In the genomic region with DNA sequence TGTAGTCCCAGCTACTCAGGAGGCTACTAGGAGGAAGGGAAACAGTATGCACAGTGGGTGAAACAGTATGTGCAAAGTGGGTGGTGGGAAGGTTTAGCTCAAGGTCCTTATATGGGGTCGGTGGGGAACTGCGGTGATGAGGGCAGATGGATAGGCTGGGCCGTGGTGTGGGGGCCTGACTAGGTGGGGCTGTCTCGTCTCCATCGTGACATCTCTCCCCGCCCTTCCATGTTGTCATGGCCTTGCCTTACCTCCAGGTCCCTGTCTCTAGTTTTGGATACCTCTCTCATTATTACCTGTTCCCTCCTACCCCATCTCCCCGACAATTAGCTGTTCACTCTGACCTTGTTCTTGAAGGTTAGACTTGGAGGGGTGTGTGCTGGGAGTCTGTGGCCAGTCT, we compare ENCODE assay signal across 20 cellular contexts. TPM values are rescaled to one million over a fixed set of nuclear protein-coding genes. Genes with fewer than 3 reads are reported as not detected.
DNase-seq lines count a peak whose midpoint lies in the region; ATAC-seq and TF ChIP-seq lines count a peak whose summit lies in the region.
"Had no signal": no experiment of that assay in that cellular context is flagged by ENCODE, and none has a peak within 500 bp of the region (broad histone marks: within the 10 kb centered on the region; RNA-seq: fewer than 3 reads in every experiment).

No MANE protein-coding gene starts in this region.

- TF ChIP-seq POLR2A in tibial nerve (IDR thresholded peaks at IDR 0.05), result no peak

- TF ChIP-seq CTCF in tibial nerve (IDR thresholded peaks at IDR 0.05) (no peak), hepatocyte (IDR thresholded peaks at IDR 0.05; ENCODE audit: poor library complexity) (no peak)

- intact Hi-C loops in Right ventricle myocardium inferior (cut with DNase I), result no loop called here
- intact Hi-C loops in left ventricle myocardium superior (cut with micrococcal nuclease), result no loop called here
- intact Hi-C loops in activated T-helper 1 cell treated with anti-CD3 and anti-CD28 coated beads, Interleukin-12 subunit alpha, Interleukin-12 subunit beta, Interleukin-2, Interleukin-4 antibody, amounts not matched to agents 30 ng/mL and 10 ng/mL and 1 ng/mL, durations not matched to agents 14 hours and 24 hours and 36 hours (cut with micrococcal nuclease), result no loop called here

- DNase-seq in Right ventricle myocardium inferior (ENCODE audit: missing footprints) (peak; percentile 16), left ventricle myocardium superior (no peak), naive B cell (no peak), tibial nerve (ENCODE audit: low spot score in 2 of 2) (no peak), hepatocyte (ENCODE audit: low spot score) (no peak)
- DNase-seq in activated T-helper 1 cell treated with anti-CD3 and anti-CD28 coated beads, Interleukin-12 subunit alpha, Interleukin-12 subunit beta, Interleukin-2, Interleukin-4 antibody, amounts not matched to agents 30 ng/mL and 10 ng/mL and 1 ng/mL, durations not matched to agents 14 hours and 24 hours and 36 hours (ENCODE audit: low spot score), result no peak
- DNase-seq: 8988T, DMS79, Karpas-422, MV-4-11, NCI-H1694, NCI-H2081 treated with DMSO at 0.1 percent for 48 hours, NCI-H446 treated with DMSO at 0.1 percent for 48 hours, NCI-H526 treated with DMSO at 0.1 percent for 48 hours, OCI-M1 had no signal

- H3K9me3 ChIP-seq in tibial nerve (no peaks in the 10 kb centered on the region), hepatocyte (ENCODE audit: low read depth) (no peaks in the 10 kb centered on the region)

- H3K27ac ChIP-seq in tibial nerve (peak overlapping the region in 3 of 4 donors; percentile 81 to 99 (median 83)), hepatocyte (no peak overlapping the region)

- H3K4me1 ChIP-seq in tibial nerve (peaks cover 0 to 70% (median 41%) of the 10 kb centered on the region in 4 donors), hepatocyte (ENCODE audit: insufficient read depth) (peaks cover 8% of the 10 kb centered on the region)

- H2AFZ ChIP-seq in hepatocyte, result no peak overlapping the region

- WGBS in tibial nerve, 2 donors, result 90 to 96% methylated on average over 7 of the region's 7 CpGs
- WGBS in hepatocyte (ENCODE audit: low lambda C conversion rate, missing lambda C conversion rate), result 98% methylated on average over 7 of the region's 7 CpGs

- no peaks in the 10 kb centered on the region for H3K9me2 ChIP-seq in hepatocyte (replicated peaks; ENCODE audit: insufficient read depth)

- H3K36me3 ChIP-seq in tibial nerve (no peaks in the 10 kb centered on the region), hepatocyte (replicated peaks; ENCODE audit: insufficient read depth, low read depth) (no peaks in the 10 kb centered on the region)

- peaks cover 38% of the 10 kb centered on the region for H3K4me1 Mint-ChIP-seq in activated T-helper 1 cell treated with anti-CD3 and anti-CD28 coated beads, Interleukin-12 subunit alpha, Interleukin-12 subunit beta, Interleukin-2, Interleukin-4 antibody, amounts not matched to agents 30 ng/mL and 10 ng/mL and 1 ng/mL, durations not matched to agents 14 hours and 24 hours and 36 hours (ENCODE audit: low read depth)
- H3K4me1 Mint-ChIP-seq in naive B cell, result peaks cover 42 to 67% (median 61%) of the 10 kb centered on the region in 3 donors

- TF ChIP-seq EP300 in tibial nerve (IDR thresholded peaks at IDR 0.05), result no peak

- no peak overlapping the region for H3K4me3 Mint-ChIP-seq in activated T-helper 1 cell treated with anti-CD3 and anti-CD28 coated beads, Interleukin-12 subunit alpha, Interleukin-12 subunit beta, Interleukin-2, Interleukin-4 antibody, amounts not matched to agents 30 ng/mL and 10 ng/mL and 1 ng/mL, durations not matched to agents 14 hours and 24 hours and 36 hours
- peak overlapping the region in 3 of 8 donors; percentile 33 to 69 (median 49) for H3K4me3 Mint-ChIP-seq in naive B cell

- H3K36me3 Mint-ChIP-seq in activated T-helper 1 cell treated with anti-CD3 and anti-CD28 coated beads, Interleukin-12 subunit alpha, Interleukin-12 subunit beta, Interleukin-2, Interleukin-4 antibody, amounts not matched to agents 30 ng/mL and 10 ng/mL and 1 ng/mL, durations not matched to agents 14 hours and 24 hours and 36 hours (ENCODE audit: low read depth), result peaks cover 6% of the 10 kb centered on the region
- H3K36me3 Mint-ChIP-seq in naive B cell, result no peaks in the 10 kb centered on the region

- H4K20me1 ChIP-seq in hepatocyte (ENCODE audit: insufficient read depth, poor library complexity, severe bottlenecking), result no peaks in the 10 kb centered on the region

- H3K27ac Mint-ChIP-seq in activated T-helper 1 cell treated with anti-CD3 and anti-CD28 coated beads, Interleukin-12 subunit alpha, Interleukin-12 subunit beta, Interleukin-2, Interleukin-4 antibody, amounts not matched to agents 30 ng/mL and 10 ng/mL and 1 ng/mL, durations not matched to agents 14 hours and 24 hours and 36 hours, result peak overlapping the region; percentile 35
- H3K27ac Mint-ChIP-seq in naive B cell, result peak overlapping the region in 5 of 6 donors; percentile 42 to 66 (median 58)

- H3K27me3 ChIP-seq in tibial nerve (no peaks in the 10 kb centered on the region), hepatocyte (no peaks in the 10 kb centered on the region)

- H3K79me2 ChIP-seq in hepatocyte, result no peaks in the 10 kb centered on the region

- no peak overlapping the region for H3K4me2 ChIP-seq in hepatocyte

- no peak overlapping the region for H3K4me3 ChIP-seq in tibial nerve
- no peak overlapping the region for H3K4me3 ChIP-seq in hepatocyte

- no peaks in the 10 kb centered on the region for H3K9me3 Mint-ChIP-seq in activated T-helper 1 cell treated with anti-CD3 and anti-CD28 coated beads, Interleukin-12 subunit alpha, Interleukin-12 subunit beta, Interleukin-2, Interleukin-4 antibody, amounts not matched to agents 30 ng/mL and 10 ng/mL and 1 ng/mL, durations not matched to agents 14 hours and 24 hours and 36 hours
- no peaks in the 10 kb centered on the region for H3K9me3 Mint-ChIP-seq in naive B cell

- ATAC-seq in Right ventricle myocardium inferior, result no peak
- ATAC-seq in left ventricle myocardium superior, result no peak
- ATAC-seq in naive B cell (ENCODE audit: low read depth in 2 of 2), result no peak
- ATAC-seq in activated CD4-positive, CD25-positive, alpha-beta regulatory T cell treated with anti-CD3 and anti-CD28 coated beads, Interleukin-2, amount 50 U/mL, for 24 hours, result no peak
- ATAC-seq in HG02885 (IDR thresholded peaks at IDR 0.05; ENCODE audit: poor library complexity, unreplicated experiment), result no peak
- ATAC-seq: HCT116 had no signal

- no peaks in the 10 kb centered on the region for H3K27me3 Mint-ChIP-seq in activated T-helper 1 cell treated with anti-CD3 and anti-CD28 coated beads, Interleukin-12 subunit alpha, Interleukin-12 subunit beta, Interleukin-2, Interleukin-4 antibody, amounts not matched to agents 30 ng/mL and 10 ng/mL and 1 ng/mL, durations not matched to agents 14 hours and 24 hours and 36 hours (ENCODE audit: insufficient read depth)
- H3K27me3 Mint-ChIP-seq in naive B cell, result no peaks in the 10 kb centered on the region

RNA-seq across cellular contexts. Expression of gene NR4A1, which starts 4.4 kb away (rescaled TPM):
- total RNA-seq in Right ventricle myocardium inferior (40.6 TPM), left ventricle myocardium superior (58.9 TPM), tibial nerve (1,000 to 10,000 TPM in 1 of 4 donors, 100 to 1,000 TPM in 3; 390 to 1,252 (median 718) TPM), hepatocyte (39.2 and 59.2 TPM in 2 replicates)
- total RNA-seq in activated T-helper 1 cell treated with anti-CD3 and anti-CD28 coated beads, Interleukin-12 subunit alpha, Interleukin-12 subunit beta, Interleukin-2, Interleukin-4 antibody, amounts not matched to agents 30 ng/mL and 10 ng/mL and 1 ng/mL, durations not matched to agents 14 hours and 24 hours and 36 hours, result 52.7 and 60.3 TPM in 2 replicates
- polyA plus RNA-seq in naive B cell (ENCODE audit: low read depth in 6 of 6) (10 to 100 TPM in 4 of 6 donors, 1 to 10 TPM in 2; 6.7 to 24.9 (median 12.6) TPM), hepatocyte (131 and 165 TPM in 2 replicates)

RNA-seq across cellular contexts. Expression of gene ATG101, which starts 22.9 kb away (rescaled TPM):
- total RNA-seq in Right ventricle myocardium inferior (24.9 TPM), left ventricle myocardium superior (26.5 TPM), tibial nerve (10 to 100 TPM; 32.6 to 49.6 (median 37.5) TPM), hepatocyte (55.9 and 61.6 TPM in 2 replicates)
- 56.2 and 63.3 TPM in 2 replicates for total RNA-seq in activated T-helper 1 cell treated with anti-CD3 and anti-CD28 coated beads, Interleukin-12 subunit alpha, Interleukin-12 subunit beta, Interleukin-2, Interleukin-4 antibody, amounts not matched to agents 30 ng/mL and 10 ng/mL and 1 ng/mL, durations not matched to agents 14 hours and 24 hours and 36 hours
- polyA plus RNA-seq in naive B cell (ENCODE audit: low read depth in 6 of 6) (10 to 100 TPM; 20.1 to 35.5 (median 24.4) TPM), hepatocyte (52.0 and 57.7 TPM in 2 replicates)

RNA-seq across cellular contexts. Expression of gene SMIM41, which starts 32.6 kb away (rescaled TPM):
- total RNA-seq in Right ventricle myocardium inferior (0.16 TPM), left ventricle myocardium superior (not detected), tibial nerve (10 to 100 TPM; 16.5 to 78.7 (median 39.3) TPM), hepatocyte (not detected in 2 replicates)
- 0.44 TPM in 1 of 2 replicates, not detected in the other for total RNA-seq in activated T-helper 1 cell treated with anti-CD3 and anti-CD28 coated beads, Interleukin-12 subunit alpha, Interleukin-12 subunit beta, Interleukin-2, Interleukin-4 antibody, amounts not matched to agents 30 ng/mL and 10 ng/mL and 1 ng/mL, durations not matched to agents 14 hours and 24 hours and 36 hours
- polyA plus RNA-seq in naive B cell (ENCODE audit: low read depth in 6 of 6) (not detected), hepatocyte (0.15 TPM in 1 of 2 replicates, not detected in the other)
- total RNA-seq: M059J had no signal
- polyA plus RNA-seq: AG04450 had no signal

RNA-seq across cellular contexts. Expression of gene TAMALIN, which starts 40.1 kb away (rescaled TPM):
- total RNA-seq in Right ventricle myocardium inferior (20.3 TPM), left ventricle myocardium superior (22.2 TPM), tibial nerve (10 to 100 TPM; 30.6 to 54.0 (median 37.8) TPM), hepatocyte (4.0 and 8.0 TPM in 2 replicates)
- total RNA-seq in activated T-helper 1 cell treated with anti-CD3 and anti-CD28 coated beads, Interleukin-12 subunit alpha, Interleukin-12 subunit beta, Interleukin-2, Interleukin-4 antibody, amounts not matched to agents 30 ng/mL and 10 ng/mL and 1 ng/mL, durations not matched to agents 14 hours and 24 hours and 36 hours, result 8.9 and 12.8 TPM in 2 replicates
- polyA plus RNA-seq in naive B cell (ENCODE audit: low read depth in 6 of 6) (10 to 100 TPM in 5 of 6 donors, 1 to 10 TPM in 1; 2.9 to 28.7 (median 16.9) TPM), hepatocyte (9.9 and 17.0 TPM in 2 replicates)

Comparison
In these comparisons a context has a peak if more than half of its experiments do, and no peak if none do; other contexts are left out.
1. RNA of gene SMIM41, which starts 32.6 kb away (total RNA-seq): 16.5 to 78.7 TPM in tibial nerve; 0.16 TPM in Right ventricle myocardium inferior (single experiment), not detected in hepatocyte, not detected in left ventricle myocardium superior (single experiment) and 0.44 TPM in activated T-helper 1 cell treated with anti-CD3 and anti-CD28 coated beads, Interleukin-12 subunit alpha, Interleukin-12 subunit beta, Interleukin-2, Interleukin-4 antibody, amounts not matched to agents 30 ng/mL and 10 ng/mL and 1 ng/mL, durations not matched to agents 14 hours and 24 hours and 36 hours; every median in the first group is over 10 times any median in the second.